ENCODE assay signal across 20 cellular contexts in genomic region chr20:53809242-53809641, GRCh38.
A peak's percentile ranks its signal among the peaks of the same experiment; 100 is the strongest.
DNase-seq lines count a peak whose midpoint lies in the region; ATAC-seq and TF ChIP-seq lines count a peak whose summit lies in the region.
"Had no signal": no experiment of that assay in that cellular context is flagged by ENCODE, and none has a peak within 500 bp of the region (broad histone marks: within the 10 kb centered on the region; RNA-seq: fewer than 3 reads in every experiment).

No MANE protein-coding gene starts in this region.

- POLR2A ChIA-PET in WTC11 (lab: Charles Lee): interaction anchor here (0.9 kb wide), 1 partner anchor 215 kb away, joined by 3 read pairs; the partner anchor contains the start of gene ZNF217

- CTCF ChIA-PET in activated naive CD4-positive, alpha-beta T cell treated with anti-CD3 and anti-CD28 coated beads, Interleukin-2, amount 10 ng/mL, durations not matched to agents 7 days and 5 days (lab: Charles Lee): no interaction called here
- CTCF ChIA-PET in WTC11 (lab: Charles Lee): interaction anchor here (0.6 to 1.4 kb wide), 2 partner anchors 15 to 78 kb away, joined by 4 read pairs; no protein-coding TSS in a partner anchor

- no peak overlapping the region for H3K4me3 Mint-ChIP-seq in activated naive CD4-positive, alpha-beta T cell treated with anti-CD3 and anti-CD28 coated beads, Interleukin-2, amount 50 U/mL, for 24 hours
- no peak overlapping the region for H3K4me3 Mint-ChIP-seq in activated naive CD4-positive, alpha-beta T cell treated with anti-CD3 and anti-CD28 coated beads, Interleukin-2, amount 10 ng/mL, durations not matched to agents 7 days and 5 days
- H3K4me3 Mint-ChIP-seq in WTC11: no peak overlapping the region
- H3K4me3 Mint-ChIP-seq: activated CD4-positive, alpha-beta T cell treated with anti-CD3 and anti-CD28 coated beads for 36 hours; CD14-positive monocyte; nephron progenitor cell had no signal

- no peak for DNase-seq in activated naive CD4-positive, alpha-beta T cell treated with anti-CD3 and anti-CD28 coated beads, Interleukin-2, amount 10 ng/mL, durations not matched to agents 7 days and 5 days
- DNase-seq in NCI-H69 (lab: John Stamatoyannopoulos, UW) (peak; percentile 54), WTC11 (ENCODE audit: low spot score) (no peak), mesenteric fat pad (ENCODE audit: low spot score) (no peak), RKO (ENCODE audit: low spot score) (no peak), GM13976 (ENCODE audit: low spot score) (no peak)
- no peak for DNase-seq in stimulated activated CD4-positive, alpha-beta T cell treated with anti-CD3 and anti-CD28 coated beads, Interleukin-1b, Interleukin-23, amount 100 ng/mL, for 48 hours
- DNase-seq: activated CD4-positive, alpha-beta T cell treated with anti-CD3 and anti-CD28 coated beads for 36 hours; activated effector memory CD4-positive, alpha-beta T cell treated with anti-CD3 and anti-CD28 coated beads, Interleukin-2, amount 50 U/mL, for 16 hours; colonic mucosa; left cardiac atrium; midbrain; NCI-H748 treated with DMSO at 0.1 percent for 48 hours; nephron progenitor cell; posterior cingulate gyrus; T1000; uterus had no signal

- peak overlapping the region; percentile 41 for H3K27ac Mint-ChIP-seq in activated naive CD4-positive, alpha-beta T cell treated with anti-CD3 and anti-CD28 coated beads, Interleukin-2, amount 50 U/mL, for 24 hours
- H3K27ac Mint-ChIP-seq in activated naive CD4-positive, alpha-beta T cell treated with anti-CD3 and anti-CD28 coated beads, Interleukin-2, amount 10 ng/mL, durations not matched to agents 7 days and 5 days: no peak overlapping the region
- peak overlapping the region; percentile 38; the same call in 1 of the 2 replicates for H3K27ac Mint-ChIP-seq in WTC11
- H3K27ac Mint-ChIP-seq: activated CD4-positive, alpha-beta T cell treated with anti-CD3 and anti-CD28 coated beads for 36 hours; CD14-positive monocyte; nephron progenitor cell had no signal

- peak; percentile 55; the same call in 1 of the 2 replicates for ATAC-seq in WTC11
- ATAC-seq: activated CD4-positive, alpha-beta T cell treated with anti-CD3 and anti-CD28 coated beads for 36 hours; left cardiac atrium; sciatic nerve had no signal

- no peaks in the 10 kb centered on the region for H3K9me3 Mint-ChIP-seq in activated naive CD4-positive, alpha-beta T cell treated with anti-CD3 and anti-CD28 coated beads, Interleukin-2, amount 50 U/mL, for 24 hours
- peaks cover 2% of the 10 kb centered on the region for H3K9me3 Mint-ChIP-seq in activated naive CD4-positive, alpha-beta T cell treated with anti-CD3 and anti-CD28 coated beads, Interleukin-2, amount 10 ng/mL, durations not matched to agents 7 days and 5 days
- no peaks in the 10 kb centered on the region for H3K9me3 Mint-ChIP-seq in WTC11
- H3K9me3 Mint-ChIP-seq: CD14-positive monocyte, nephron progenitor cell had no signal

- no peaks in the 10 kb centered on the region for H3K27me3 Mint-ChIP-seq in activated naive CD4-positive, alpha-beta T cell treated with anti-CD3 and anti-CD28 coated beads, Interleukin-2, amount 50 U/mL, for 24 hours
- no peaks in the 10 kb centered on the region for H3K27me3 Mint-ChIP-seq in activated naive CD4-positive, alpha-beta T cell treated with anti-CD3 and anti-CD28 coated beads, Interleukin-2, amount 10 ng/mL, durations not matched to agents 7 days and 5 days
- H3K27me3 Mint-ChIP-seq in WTC11 (ENCODE audit: low read depth): no peaks in the 10 kb centered on the region
- H3K27me3 Mint-ChIP-seq: activated CD4-positive, alpha-beta T cell treated with anti-CD3 and anti-CD28 coated beads for 36 hours had no signal

- in situ Hi-C loops in GM13976 (cut with MboI; ENCODE audit: low sequenced_read_pairs, unreplicated experiment): no loop called here

- no peaks in the 10 kb centered on the region for H3K36me3 Mint-ChIP-seq in activated naive CD4-positive, alpha-beta T cell treated with anti-CD3 and anti-CD28 coated beads, Interleukin-2, amount 50 U/mL, for 24 hours
- no peaks in the 10 kb centered on the region for H3K36me3 Mint-ChIP-seq in activated naive CD4-positive, alpha-beta T cell treated with anti-CD3 and anti-CD28 coated beads, Interleukin-2, amount 10 ng/mL, durations not matched to agents 7 days and 5 days
- no peaks in the 10 kb centered on the region for H3K36me3 Mint-ChIP-seq in WTC11
- H3K36me3 Mint-ChIP-seq: CD14-positive monocyte had no signal

- TF ChIP-seq CTCF in WTC11 (IDR thresholded peaks at IDR 0.05) (no peak), GM13976 (IDR thresholded peaks at IDR 0.05; ENCODE audit: borderline replicate concordance, control extremely low read depth, extremely low read depth, insufficient read depth, missing control alignments) (no peak)

- peaks cover 10% of the 10 kb centered on the region for H3K4me1 Mint-ChIP-seq in activated naive CD4-positive, alpha-beta T cell treated with anti-CD3 and anti-CD28 coated beads, Interleukin-2, amount 50 U/mL, for 24 hours
- peaks cover 6% of the 10 kb centered on the region for H3K4me1 Mint-ChIP-seq in activated naive CD4-positive, alpha-beta T cell treated with anti-CD3 and anti-CD28 coated beads, Interleukin-2, amount 10 ng/mL, durations not matched to agents 7 days and 5 days
- peaks cover 23% of the 10 kb centered on the region for H3K4me1 Mint-ChIP-seq in WTC11
- H3K4me1 Mint-ChIP-seq: activated CD4-positive, alpha-beta T cell treated with anti-CD3 and anti-CD28 coated beads for 36 hours; CD14-positive monocyte had no signal

TF ChIP-seq in WTC11, 78 proteins besides CTCF, POLR2A, EP300 and RAD21:
- TF ChIP-seq HMGA2 (CRISPR knock-in tag; IDR thresholded peaks at IDR 0.05): no peak
- no peak for TF ChIP-seq NR1H2 (CRISPR knock-in tag; IDR thresholded peaks at IDR 0.05)
- no peak for TF ChIP-seq ERG (CRISPR knock-in tag; IDR thresholded peaks at IDR 0.05)
- no peak for TF ChIP-seq ESRRA (CRISPR knock-in tag; IDR thresholded peaks at IDR 0.05; ENCODE audit: borderline replicate concordance)
- TF ChIP-seq MAX (CRISPR knock-in tag; IDR thresholded peaks at IDR 0.05): no peak
- TF ChIP-seq NFYB (CRISPR knock-in tag; conservative IDR thresholded peaks at IDR 0.05; ENCODE audit: low read depth): no peak
- TF ChIP-seq E2F1 (CRISPR knock-in tag; IDR thresholded peaks at IDR 0.05): no peak
- no peak for TF ChIP-seq ATF2 (CRISPR knock-in tag; IDR thresholded peaks at IDR 0.05; ENCODE audit: borderline replicate concordance, low read depth)
- no peak for TF ChIP-seq ZSCAN18 (CRISPR knock-in tag; IDR thresholded peaks at IDR 0.05)
- TF ChIP-seq CREM (CRISPR knock-in tag; IDR thresholded peaks at IDR 0.05): no peak
- no peak for TF ChIP-seq ZNF219 (CRISPR knock-in tag; IDR thresholded peaks at IDR 0.05; ENCODE audit: borderline replicate concordance)
- no peak for TF ChIP-seq ZNF138 (CRISPR knock-in tag; conservative IDR thresholded peaks at IDR 0.05)
- TF ChIP-seq GTF2I (CRISPR knock-in tag; conservative IDR thresholded peaks at IDR 0.05): no peak
- no peak for TF ChIP-seq JAZF1 (CRISPR knock-in tag; IDR thresholded peaks at IDR 0.05)
- no peak for TF ChIP-seq ZNF423 (CRISPR knock-in tag; IDR thresholded peaks at IDR 0.05)
TF ChIP-seq in WTC11: peak in this region for 0.
